Comparison of ENCODE assay signal across 20 cellular contexts in genomic region chr3:56858331-56858730, GRCh38. TPM values are rescaled to one million over a fixed set of nuclear protein-coding genes. Genes with fewer than 3 reads are reported as not detected.
DNase-seq lines count a peak whose midpoint lies in the region; ATAC-seq and TF ChIP-seq lines count a peak whose summit lies in the region.
"Had no signal": no experiment of that assay in that cellular context is flagged by ENCODE, and none has a peak within 500 bp of the region (broad histone marks: within the 10 kb centered on the region; RNA-seq: fewer than 3 reads in every experiment).

No MANE protein-coding gene starts in this region.

- peaks cover 7% of the 10 kb centered on the region for H3K36me3 Mint-ChIP-seq in CD4-positive, alpha-beta T cell (ENCODE audit: low read depth)
- H3K36me3 Mint-ChIP-seq in T-helper 17 cell (ENCODE audit: low read depth) (peaks cover 7% of the 10 kb centered on the region), endodermal cell (ENCODE audit: low read depth) (no peaks in the 10 kb centered on the region)

- H3K9me3 Mint-ChIP-seq in CD4-positive, alpha-beta T cell = no peaks in the 10 kb centered on the region
- no peaks in the 10 kb centered on the region for H3K9me3 Mint-ChIP-seq in endodermal cell

- TF ChIP-seq CTCF in CD4-positive, alpha-beta T cell (IDR thresholded peaks at IDR 0.05) = no peak
- TF ChIP-seq CTCF in left ventricle myocardium inferior (IDR thresholded peaks at IDR 0.05; ENCODE audit: borderline replicate concordance) (no peak), endodermal cell (conservative IDR thresholded peaks at IDR 0.05) (no peak)

- peak; percentile 56 for ATAC-seq in CD4-positive, alpha-beta T cell (ENCODE audit: poor library complexity)
- ATAC-seq in T-helper 17 cell (peak; percentile 82), HG02763 (IDR thresholded peaks at IDR 0.05; ENCODE audit: unreplicated experiment) (no peak)
- ATAC-seq: foreskin keratinocyte, left lobe of liver, pancreas, Right ventricle myocardium inferior had no signal

- 80 to 82% methylated on average over 1 of the region's 1 CpG for WGBS in endodermal cell (ENCODE audit: insufficient coverage in 1 of 2, insufficient read length in 1 of 2), 2 experiments

- H3K9me3 ChIP-seq in CD4-positive, alpha-beta T cell (ENCODE audit: control insufficient read depth, low read length) = no peaks in the 10 kb centered on the region
- H3K9me3 ChIP-seq in KOPT-K1 (ENCODE audit: insufficient read depth, low read length, poor library complexity, severe bottlenecking) (no peaks in the 10 kb centered on the region), T-helper 17 cell (ENCODE audit: control insufficient read depth, low read length, poor library complexity, severe bottlenecking) (no peaks in the 10 kb centered on the region), left ventricle myocardium inferior (replicated peaks) (no peaks in the 10 kb centered on the region), endodermal cell (ENCODE audit: control insufficient read depth, low read length) (no peaks in the 10 kb centered on the region)
- H3K9me3 ChIP-seq: pancreas, tibial nerve had no signal

- no peak overlapping the region for H3K9ac ChIP-seq in endodermal cell (ENCODE audit: extremely low read depth, low read length, poor library complexity, severe bottlenecking)

- CTCF ChIA-PET in CD4-positive, alpha-beta T cell (lab: Charles Lee) = interaction anchor here (0.7 to 1.2 kb wide), 4 partner anchors 26 to 131 kb away, joined by 3 to 5 read pairs (median 3); no protein-coding TSS in a partner anchor

- no peak overlapping the region for H3K4me3 ChIP-seq in left ventricle myocardium inferior
- no peak overlapping the region for H3K4me3 ChIP-seq in endodermal cell (ENCODE audit: low read length)
- H3K4me3 ChIP-seq: pancreas, tibial nerve had no signal

- no peaks in the 10 kb centered on the region for H3K27me3 Mint-ChIP-seq in CD4-positive, alpha-beta T cell
- no peaks in the 10 kb centered on the region for H3K27me3 Mint-ChIP-seq in T-helper 17 cell
- H3K27me3 Mint-ChIP-seq in endodermal cell (ENCODE audit: insufficient read depth) = no peaks in the 10 kb centered on the region
- H3K27me3 Mint-ChIP-seq: B cell had no signal

- POLR2A ChIA-PET in CD4-positive, alpha-beta T cell (lab: Charles Lee) = interaction anchor here (0.5 to 1.4 kb wide), 3 partner anchors 58 to 248 kb away, joined by 3 to 5 read pairs (median 3); no protein-coding TSS in a partner anchor

- H3K36me3 ChIP-seq in KOPT-K1 (ENCODE audit: insufficient read depth, low read length) (no peaks in the 10 kb centered on the region), left ventricle myocardium inferior (no peaks in the 10 kb centered on the region), endodermal cell (ENCODE audit: control insufficient read depth, insufficient read depth, low read length) (no peaks in the 10 kb centered on the region)
- H3K36me3 ChIP-seq: pancreas, tibial nerve had no signal

- H3K4me1 ChIP-seq in left ventricle myocardium inferior = peaks cover 15% of the 10 kb centered on the region
- peaks cover 15% of the 10 kb centered on the region for H3K4me1 ChIP-seq in endodermal cell (ENCODE audit: control insufficient read depth, insufficient read depth, low read length)
- H3K4me1 ChIP-seq: pancreas had no signal

- no peak overlapping the region for H3K27ac ChIP-seq in CD4-positive, alpha-beta T cell (ENCODE audit: low read depth, low read length)
- H3K27ac ChIP-seq in KOPT-K1 (ENCODE audit: low read depth, low read length, poor library complexity, severe bottlenecking) (peak overlapping the region; percentile 75), left ventricle myocardium inferior (replicated peaks) (no peak overlapping the region), endodermal cell (ENCODE audit: low read depth, low read length) (no peak overlapping the region)
- H3K27ac ChIP-seq: foreskin keratinocyte, pancreas, tibial nerve had no signal

- intact Hi-C loops in CD4-positive, alpha-beta T cell (cut with DNase I, micrococcal nuclease) = loop anchor here in 1 of 2 experiments (5.0 kb wide), 1 partner anchor 156 kb away; no protein-coding TSS in a partner anchor
- intact Hi-C loops in left ventricle myocardium inferior (cut with micrococcal nuclease) = no loop called here

- H3K27ac Mint-ChIP-seq in CD4-positive, alpha-beta T cell = peak overlapping the region; percentile 67
- H3K27ac Mint-ChIP-seq in T-helper 17 cell = peak overlapping the region; percentile 48
- H3K27ac Mint-ChIP-seq in endodermal cell = no peak overlapping the region
- H3K27ac Mint-ChIP-seq: B cell had no signal

- peaks cover 70% of the 10 kb centered on the region for H3K4me1 Mint-ChIP-seq in CD4-positive, alpha-beta T cell (ENCODE audit: low read depth)
- peaks cover 51% of the 10 kb centered on the region for H3K4me1 Mint-ChIP-seq in T-helper 17 cell
- peaks cover 46% of the 10 kb centered on the region for H3K4me1 Mint-ChIP-seq in endodermal cell

- DNase-seq in CD4-positive, alpha-beta T cell = no peak
- DNase-seq in T-helper 17 cell (no peak), globus pallidus (ENCODE audit: low spot score) (peak; percentile 41), left ventricle myocardium inferior (no peak), endodermal cell (no peak), GDM1 (lab: John Stamatoyannopoulos, UW) (no peak)
- DNase-seq: activated T-cell treated with anti-CD3 and anti-CD28 coated beads, Interleukin-2, amount 50 U/mL, for 48 hours; amygdala; foreskin keratinocyte; Kasumi-1; NCI-H1417; NCI-H2227 treated with DMSO at 0.1 percent for 48 hours; pancreas; T-helper 9 cell had no signal

- H3K4me3 Mint-ChIP-seq in CD4-positive, alpha-beta T cell = peak overlapping the region; percentile 21
- no peak overlapping the region for H3K4me3 Mint-ChIP-seq in T-helper 17 cell
- H3K4me3 Mint-ChIP-seq in endodermal cell = no peak overlapping the region
- H3K4me3 Mint-ChIP-seq: B cell had no signal

- H3K27me3 ChIP-seq in CD4-positive, alpha-beta T cell (ENCODE audit: control insufficient read depth, insufficient read depth, low read length) = no peaks in the 10 kb centered on the region
- H3K27me3 ChIP-seq in left ventricle myocardium inferior (ENCODE audit: low read depth) (no peaks in the 10 kb centered on the region), endodermal cell (ENCODE audit: control insufficient read depth, insufficient read depth, low read length, poor library complexity, severe bottlenecking) (no peaks in the 10 kb centered on the region)
- H3K27me3 ChIP-seq: foreskin keratinocyte, pancreas, tibial nerve had no signal

RNA-seq across cellular contexts. Expression of gene ARHGEF3, which starts 56.6 kb away (rescaled TPM):
- total RNA-seq in CD4-positive, alpha-beta T cell = 10 to 100 TPM; 46.4 to 46.6 TPM
- total RNA-seq in T-helper 17 cell (10 to 100 TPM; 70.2 to 71.0 TPM), left ventricle myocardium inferior (16.5 TPM), endodermal cell (10 to 100 TPM; 12.7 to 14.1 TPM)
- polyA plus RNA-seq in endodermal cell (2013, experiment 1 of 2) = 5.8 TPM
- 5.6 TPM for polyA plus RNA-seq in endodermal cell (2013, experiment 2 of 2)
